In the genomic region with DNA sequence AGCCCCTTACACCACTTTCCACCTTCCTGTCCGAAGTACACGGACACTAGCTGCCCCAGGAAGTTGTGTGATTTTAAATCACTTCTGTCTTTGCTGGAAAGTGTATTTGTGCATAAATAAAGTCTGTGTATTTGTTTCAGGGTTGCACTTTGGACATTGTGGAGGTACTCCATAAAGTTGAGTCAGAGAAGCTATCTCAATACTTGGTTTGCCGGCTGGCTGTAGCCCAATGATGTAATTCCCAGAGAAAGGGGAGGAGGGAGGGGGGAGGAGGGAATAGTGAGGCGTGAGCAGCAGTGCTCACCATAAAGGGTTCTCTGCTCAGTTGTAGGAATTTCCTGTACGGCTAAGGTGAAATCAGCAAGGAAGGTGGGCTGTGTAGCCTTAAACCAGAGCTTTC, we compare ENCODE assay signal across 1 cellular context.
TF ChIP-seq lines count a peak whose summit lies in the region.

No MANE protein-coding gene starts in this region.

TF ChIP-seq in IMR-90, 13 proteins besides CTCF, POLR2A, EP300 and RAD21 (continued from another document):
- no peak for TF ChIP-seq ELK1 (IDR thresholded peaks at IDR 0.05; ENCODE audit: borderline replicate concordance, low read depth, low read length)
- TF ChIP-seq USF2 (IDR thresholded peaks at IDR 0.05; ENCODE audit: low read depth, low read length), result no peak
- TF ChIP-seq MAZ (IDR thresholded peaks at IDR 0.05; ENCODE audit: borderline replicate concordance, low read depth, low read length), result peak; percentile 60
- TF ChIP-seq CEBPB (IDR thresholded peaks at IDR 0.05; ENCODE audit: low read depth, low read length), result 0 out of 2 replicates have a peak, but pooled peaks have one; percentile 21
- no peak for TF ChIP-seq FOS (IDR thresholded peaks at IDR 0.05; ENCODE audit: low read depth, low read length)
- no peak for TF ChIP-seq RCOR1 (IDR thresholded peaks at IDR 0.05; ENCODE audit: insufficient replicate concordance, low read length)
- no peak for TF ChIP-seq RFX5 (IDR thresholded peaks at IDR 0.05; ENCODE audit: low read depth, low read length)
TF ChIP-seq in IMR-90: peak in this region for 2.
